In genomic region chr7:101953248-101953819, GRCh38 we compare ENCODE assay signal across 1 cellular context.
TF ChIP-seq lines count a peak whose summit lies in the region.

No MANE protein-coding gene starts in this region.

TF ChIP-seq in GM12878, 131 proteins besides CTCF, POLR2A, EP300 and RAD21 (continued from another document and continues in another):
- TF ChIP-seq CUX1 (IDR thresholded peaks at IDR 0.05; ENCODE audit: insufficient replicate concordance, low read depth, low read length) (no peak), SMAD5 (IDR thresholded peaks at IDR 0.05; ENCODE audit: low read depth) (no peak), BMI1 (IDR thresholded peaks at IDR 0.05; ENCODE audit: borderline replicate concordance) (no peak), KDM1A (IDR thresholded peaks at IDR 0.05; ENCODE audit: borderline replicate concordance) (no peak), YBX1 (IDR thresholded peaks at IDR 0.05) (no peak), SREBF1 (IDR thresholded peaks at IDR 0.05; ENCODE audit: low read length) (no peak), ZBTB11 (CRISPR knock-in tag; IDR thresholded peaks at IDR 0.05) (no peak), ZZZ3 (IDR thresholded peaks at IDR 0.05; ENCODE audit: control insufficient read depth, insufficient read length, low read depth) (no peak), SREBF2 (IDR thresholded peaks at IDR 0.05; ENCODE audit: low read length) (no peak), NRF1 (conservative IDR thresholded peaks at IDR 0.05; ENCODE audit: low read depth, low read length) (no peak), RBBP5 (conservative IDR thresholded peaks at IDR 0.05) (no peak), KAT2A (conservative IDR thresholded peaks at IDR 0.05; ENCODE audit: control insufficient read depth, low read depth, low read length) (no peak), ATF2 (IDR thresholded peaks at IDR 0.05; ENCODE audit: low read length) (peak; percentile 59; the same call in 1 of the 2 replicates), NR2C1 (IDR thresholded peaks at IDR 0.05) (no peak), TCF12 (IDR thresholded peaks at IDR 0.05; ENCODE audit: low read depth, low read length) (no peak), MYC (IDR thresholded peaks at IDR 0.05; ENCODE audit: insufficient read depth, insufficient read length, insufficient replicate concordance, low read length, severe bottlenecking) (no peak), PML (IDR thresholded peaks at IDR 0.05; ENCODE audit: low read length) (peak; percentile 65; the same call in 1 of the 2 replicates), NR2C2 (IDR thresholded peaks at IDR 0.05; ENCODE audit: borderline replicate concordance, control insufficient read depth, insufficient read length, low read depth) (no peak), TCF3 (IDR thresholded peaks at IDR 0.05; ENCODE audit: borderline replicate concordance, insufficient read depth, low read depth, low read length) (no peak), HDAC6 (IDR thresholded peaks at IDR 0.05; ENCODE audit: unreplicated experiment) (no peak), NFXL1 (IDR thresholded peaks at IDR 0.05; ENCODE audit: borderline replicate concordance) (no peak), MEF2B (IDR thresholded peaks at IDR 0.05; ENCODE audit: partially characterized antibody, poor library complexity, severe bottlenecking) (peak; percentile 43), FOXM1 (IDR thresholded peaks at IDR 0.05; ENCODE audit: low read depth, low read length) (peak; percentile 14; the same call in 1 of the 2 replicates), EED (IDR thresholded peaks at IDR 0.05; ENCODE audit: low read depth) (no peak; the same call in none of the 2 replicates), ZNF687 (IDR thresholded peaks at IDR 0.05) (0 out of 2 replicates have a peak, but pooled peaks have one; percentile 18), ZSCAN29 (IDR thresholded peaks at IDR 0.05) (no peak), HDGF (IDR thresholded peaks at IDR 0.05) (no peak), ZBTB33 (IDR thresholded peaks at IDR 0.05) (no peak), IRF3 (IDR thresholded peaks at IDR 0.05) (no peak), RB1 (IDR thresholded peaks at IDR 0.05; ENCODE audit: borderline replicate concordance) (no peak), E2F4 (IDR thresholded peaks at IDR 0.05; ENCODE audit: low read depth, low read length) (no peak), MTA3 (IDR thresholded peaks at IDR 0.05; ENCODE audit: borderline replicate concordance, low read length) (no peak), BACH1 (IDR thresholded peaks at IDR 0.05; ENCODE audit: borderline replicate concordance) (0 out of 2 replicates have a peak, but pooled peaks have one; percentile 19), RUNX3 (IDR thresholded peaks at IDR 0.05; ENCODE audit: low read length) (peak; percentile 66), TBL1XR1 (IDR thresholded peaks at IDR 0.05; ENCODE audit: low read depth, low read length) (no peak), CEBPZ (IDR thresholded peaks at IDR 0.05; ENCODE audit: low read depth, low read length) (no peak), SRF (IDR thresholded peaks at IDR 0.05; ENCODE audit: low read depth in 2 of 2, low read length in 2 of 2) (no peak), SMARCA5 (IDR thresholded peaks at IDR 0.05) (no peak), SUPT20H (IDR thresholded peaks at IDR 0.05; ENCODE audit: borderline replicate concordance, control insufficient read depth, low read depth, low read length) (no peak)
